Comparison of ENCODE assay signal across 12 cellular contexts in the genomic region with DNA sequence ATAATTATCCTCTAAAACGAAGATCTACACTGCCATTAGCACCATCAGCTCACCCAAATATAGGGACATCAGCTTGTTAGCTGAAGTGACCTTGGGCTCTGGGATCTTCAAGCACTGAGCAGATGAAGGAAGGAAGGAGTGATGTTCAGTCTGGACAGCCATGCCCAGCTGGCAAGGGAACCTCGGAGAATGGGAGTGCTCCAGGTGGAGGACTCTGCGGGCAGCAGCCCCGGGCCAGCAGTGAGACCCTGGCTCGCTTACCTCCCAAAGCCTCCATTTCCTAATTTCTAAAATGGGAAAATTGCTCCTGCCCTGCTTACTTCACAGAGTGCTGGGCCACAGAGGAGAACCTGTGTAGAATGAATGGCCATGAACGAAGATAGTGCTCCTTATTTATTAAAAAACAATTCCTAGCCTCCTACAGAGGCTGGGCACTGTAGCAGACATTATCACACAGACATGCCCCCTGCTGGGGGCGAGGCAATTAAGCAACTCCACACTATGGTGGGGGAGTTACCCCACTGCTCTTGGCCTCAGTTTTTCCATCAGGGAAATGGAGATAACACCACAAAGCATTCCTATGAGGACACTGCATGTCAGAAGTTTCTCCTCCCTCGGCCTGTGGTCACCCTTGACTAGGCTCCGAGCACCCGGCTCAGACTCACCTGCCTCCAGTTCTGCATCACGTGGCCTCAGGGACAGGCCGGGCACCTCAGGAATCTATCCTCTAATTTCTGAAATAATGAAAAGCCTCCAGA.
A peak's percentile ranks its signal among the peaks of the same experiment; 100 is the strongest.
DNase-seq lines count a peak whose midpoint lies in the region; ATAC-seq and TF ChIP-seq lines count a peak whose summit lies in the region.
"Had no signal": no experiment of that assay in that cellular context is flagged by ENCODE, and none has a peak within 500 bp of the region (broad histone marks: within the 10 kb centered on the region; RNA-seq: fewer than 3 reads in every experiment).

No MANE protein-coding gene starts in this region.

- peak overlapping the region; percentile 1 for H3K4me3 Mint-ChIP-seq in activated naive CD4-positive, alpha-beta T cell treated with anti-CD3 and anti-CD28 coated beads, Interleukin-2, amount 50 U/mL, for 24 hours
- H3K4me3 Mint-ChIP-seq in activated naive CD4-positive, alpha-beta T cell treated with anti-CD3 and anti-CD28 coated beads, Interleukin-2, amount 10 ng/mL, durations not matched to agents 7 days and 5 days = no peak overlapping the region
- H3K4me3 Mint-ChIP-seq: CD8-positive, alpha-beta T cell; stimulated activated naive B cell treated with anti-CD40 and anti-IgM and Interleukin-4, amounts not matched to agents 10 μg/mL and 1 μg/mL and 100 μg/mL, for 72 hours had no signal

- H3K27ac Mint-ChIP-seq in activated naive CD4-positive, alpha-beta T cell treated with anti-CD3 and anti-CD28 coated beads, Interleukin-2, amount 50 U/mL, for 24 hours = peak overlapping the region; percentile 87
- H3K27ac Mint-ChIP-seq in activated naive CD4-positive, alpha-beta T cell treated with anti-CD3 and anti-CD28 coated beads, Interleukin-2, amount 10 ng/mL, durations not matched to agents 7 days and 5 days = no peak overlapping the region
- H3K27ac Mint-ChIP-seq: CD8-positive, alpha-beta T cell; stimulated activated naive B cell treated with anti-CD40 and anti-IgM and Interleukin-4, amounts not matched to agents 10 μg/mL and 1 μg/mL and 100 μg/mL, for 72 hours had no signal

- TF ChIP-seq CTCF in epithelial cell of proximal tubule (conservative IDR thresholded peaks at IDR 0.05; ENCODE audit: low read depth, low read length) = peak; percentile 27

- H3K4me3 ChIP-seq in epithelial cell of proximal tubule (ENCODE audit: low read depth, low read length) = no peak overlapping the region
- H3K4me3 ChIP-seq: adrenal gland had no signal

- no peaks in the 10 kb centered on the region for H3K27me3 Mint-ChIP-seq in activated naive CD4-positive, alpha-beta T cell treated with anti-CD3 and anti-CD28 coated beads, Interleukin-2, amount 50 U/mL, for 24 hours
- H3K27me3 Mint-ChIP-seq in activated naive CD4-positive, alpha-beta T cell treated with anti-CD3 and anti-CD28 coated beads, Interleukin-2, amount 10 ng/mL, durations not matched to agents 7 days and 5 days = peaks cover 36% of the 10 kb centered on the region

- H3K9me3 Mint-ChIP-seq in activated naive CD4-positive, alpha-beta T cell treated with anti-CD3 and anti-CD28 coated beads, Interleukin-2, amount 50 U/mL, for 24 hours = no peaks in the 10 kb centered on the region
- H3K9me3 Mint-ChIP-seq in activated naive CD4-positive, alpha-beta T cell treated with anti-CD3 and anti-CD28 coated beads, Interleukin-2, amount 10 ng/mL, durations not matched to agents 7 days and 5 days = no peaks in the 10 kb centered on the region
- H3K9me3 Mint-ChIP-seq: CD8-positive, alpha-beta T cell; stimulated activated naive B cell treated with anti-CD40 and anti-IgM and Interleukin-4, amounts not matched to agents 10 μg/mL and 1 μg/mL and 100 μg/mL, for 72 hours had no signal

- no peaks in the 10 kb centered on the region for H3K36me3 Mint-ChIP-seq in activated naive CD4-positive, alpha-beta T cell treated with anti-CD3 and anti-CD28 coated beads, Interleukin-2, amount 50 U/mL, for 24 hours
- no peaks in the 10 kb centered on the region for H3K36me3 Mint-ChIP-seq in activated naive CD4-positive, alpha-beta T cell treated with anti-CD3 and anti-CD28 coated beads, Interleukin-2, amount 10 ng/mL, durations not matched to agents 7 days and 5 days
- H3K36me3 Mint-ChIP-seq: CD8-positive, alpha-beta T cell; stimulated activated naive B cell treated with anti-CD40 and anti-IgM and Interleukin-4, amounts not matched to agents 10 μg/mL and 1 μg/mL and 100 μg/mL, for 72 hours had no signal

- peaks cover 73% of the 10 kb centered on the region for H3K4me1 Mint-ChIP-seq in activated naive CD4-positive, alpha-beta T cell treated with anti-CD3 and anti-CD28 coated beads, Interleukin-2, amount 50 U/mL, for 24 hours
- H3K4me1 Mint-ChIP-seq in activated naive CD4-positive, alpha-beta T cell treated with anti-CD3 and anti-CD28 coated beads, Interleukin-2, amount 10 ng/mL, durations not matched to agents 7 days and 5 days = peaks cover 66% of the 10 kb centered on the region

- no peak for DNase-seq in activated naive CD4-positive, alpha-beta T cell treated with anti-CD3 and anti-CD28 coated beads, Interleukin-2, amount 10 ng/mL, durations not matched to agents 7 days and 5 days
- peak; percentile 17 for DNase-seq in NCI-H69 (lab: John Stamatoyannopoulos, UW)
- no peak for DNase-seq in epithelial cell of proximal tubule (ENCODE audit: low read depth)
- DNase-seq in ureter (ENCODE audit: low spot score) = peak; percentile 32
- no peak for DNase-seq in NCI-H526 (lab: John Stamatoyannopoulos, UW)
- no peak for DNase-seq in medulla oblongata (ENCODE audit: extremely low spot score)
- DNase-seq: CD8-positive, alpha-beta T cell; NCI-H1436 treated with DMSO at 0.1 percent for 48 hours; stimulated activated naive B cell treated with anti-CD40 and anti-IgM and Interleukin-4, amounts not matched to agents 10 μg/mL and 1 μg/mL and 100 μg/mL, for 72 hours had no signal

- CTCF ChIA-PET in activated naive CD4-positive, alpha-beta T cell treated with anti-CD3 and anti-CD28 coated beads, Interleukin-2, amount 10 ng/mL, durations not matched to agents 7 days and 5 days (lab: Charles Lee) = interaction anchor here (0.5 to 2.2 kb wide), 2 partner anchors 39 to 66 kb away, joined by 3 to 7 read pairs; no protein-coding TSS in a partner anchor

- ATAC-seq in GM19351 (IDR thresholded peaks at IDR 0.05; ENCODE audit: unreplicated experiment) = no peak
- ATAC-seq: CD8-positive, alpha-beta T cell; stimulated activated naive B cell treated with anti-CD40 and anti-IgM and Interleukin-4, amounts not matched to agents 10 μg/mL and 1 μg/mL and 100 μg/mL, for 72 hours had no signal

Comparison
In these comparisons a context has a peak if more than half of its experiments do, and no peak if none do; other contexts are left out.
1. DNase-seq: peak in NCI-H69 (single experiment) and ureter (single experiment); none in activated naive CD4-positive, alpha-beta T cell treated with anti-CD3 and anti-CD28 coated beads, Interleukin-2, amount 10 ng/mL, durations not matched to agents 7 days and 5 days (single experiment), epithelial cell of proximal tubule (single experiment), NCI-H526 (0 of 2) and medulla oblongata (single experiment).